Comparison of ENCODE assay signal across 1 cellular context in genomic region chr11:28401446-28401845, GRCh38.
TF ChIP-seq lines count a peak whose summit lies in the region.

No MANE protein-coding gene starts in this region.

TF ChIP-seq in A549, 52 proteins besides CTCF, POLR2A, EP300 and RAD21 (continued from another document):
- no peak for TF ChIP-seq HMGXB4 (CRISPR knock-in tag; IDR thresholded peaks at IDR 0.05; ENCODE audit: borderline replicate concordance)
- TF ChIP-seq PHF8 (IDR thresholded peaks at IDR 0.05; ENCODE audit: borderline replicate concordance, low read depth) = no peak
